ENCODE assay signal across 8 cellular contexts in genomic region chr5:160466889-160467554, GRCh38. TPM values are rescaled to one million over a fixed set of nuclear protein-coding genes. Genes with fewer than 3 reads are reported as not detected.
DNase-seq lines count a peak whose midpoint lies in the region; ATAC-seq and TF ChIP-seq lines count a peak whose summit lies in the region.

No MANE protein-coding gene starts in this region.

- no peak for DNase-seq in activated naive CD4-positive, alpha-beta T cell treated with anti-CD3 and anti-CD28 coated beads for 36 hours
- DNase-seq in activated naive CD4-positive, alpha-beta T cell treated with Interleukin-2 at 50 U/mL for 16 hours, result no peak
- DNase-seq in SK-N-MC (ENCODE audit: low read depth, low spot score) (no peak), foreskin melanocyte (peak; percentile 84), suprapubic skin (ENCODE audit: low spot score in 2 of 2) (no peak), HPDE6-E6E7 (ENCODE audit: extremely low spot score) (no peak)
- no peak for DNase-seq in stimulated activated CD8-positive, alpha-beta memory T cell treated with anti-CD3 and anti-CD28 coated beads, Interleukin-4, amount 100 ng/mL, for 48 hours

- H3K36me3 Mint-ChIP-seq in activated naive CD4-positive, alpha-beta T cell treated with anti-CD3 and anti-CD28 coated beads for 36 hours (ENCODE audit: low read depth), result peaks cover 10% of the 10 kb centered on the region

- no peak for TF ChIP-seq CTCF in suprapubic skin (IDR thresholded peaks at IDR 0.05)

- peak overlapping the region; percentile 98 for H3K27ac Mint-ChIP-seq in activated naive CD4-positive, alpha-beta T cell treated with anti-CD3 and anti-CD28 coated beads for 36 hours

- H3K27ac ChIP-seq in SK-N-MC (peak overlapping the region; percentile 86), suprapubic skin (peak overlapping the region; percentile 56)

- no peak for ATAC-seq in HG02588 (IDR thresholded peaks at IDR 0.05; ENCODE audit: unreplicated experiment)

- H3K27me3 Mint-ChIP-seq in activated naive CD4-positive, alpha-beta T cell treated with anti-CD3 and anti-CD28 coated beads for 36 hours (ENCODE audit: low read depth), result no peaks in the 10 kb centered on the region

- intact Hi-C loops in activated naive CD4-positive, alpha-beta T cell treated with anti-CD3 and anti-CD28 coated beads for 36 hours (cut with micrococcal nuclease), result no loop called here

- no peak for TF ChIP-seq EP300 in suprapubic skin (IDR thresholded peaks at IDR 0.05)

- H3K4me1 ChIP-seq in suprapubic skin, result peaks cover 41% of the 10 kb centered on the region

- peak overlapping the region; percentile 99 for H3K4me3 Mint-ChIP-seq in activated naive CD4-positive, alpha-beta T cell treated with anti-CD3 and anti-CD28 coated beads for 36 hours

- no peaks in the 10 kb centered on the region for H3K9me3 Mint-ChIP-seq in activated naive CD4-positive, alpha-beta T cell treated with anti-CD3 and anti-CD28 coated beads for 36 hours

- H3K36me3 ChIP-seq in SK-N-MC (ENCODE audit: insufficient read depth, low read length) (no peaks in the 10 kb centered on the region), suprapubic skin (no peaks in the 10 kb centered on the region)

- CTCF ChIA-PET in activated naive CD4-positive, alpha-beta T cell treated with anti-CD3 and anti-CD28 coated beads for 36 hours (lab: Charles Lee), result interaction anchor here (0.6 to 5.9 kb wide), 3 partner anchors 27 to 116 kb away, joined by 3 to 74 read pairs (median 20); no protein-coding TSS in a partner anchor

- H3K4me1 Mint-ChIP-seq in activated naive CD4-positive, alpha-beta T cell treated with anti-CD3 and anti-CD28 coated beads for 36 hours (ENCODE audit: low read depth), result peaks cover 68% of the 10 kb centered on the region

- no peak overlapping the region for H3K9ac ChIP-seq in SK-N-MC (ENCODE audit: insufficient read length)

- H3K4me3 ChIP-seq in SK-N-MC, result peak overlapping the region; percentile 70
- peak overlapping the region; percentile 47 for H3K4me3 ChIP-seq in suprapubic skin

- H3K9me3 ChIP-seq in SK-N-MC (ENCODE audit: low read depth, low read length) (no peaks in the 10 kb centered on the region), suprapubic skin (no peaks in the 10 kb centered on the region)

- no peaks in the 10 kb centered on the region for H3K27me3 ChIP-seq in suprapubic skin

- 72% methylated on average over 9 of the region's 9 CpGs for WGBS in suprapubic skin

- TF ChIP-seq POLR2A in suprapubic skin (IDR thresholded peaks at IDR 0.05), result no peak

RNA-seq across cellular contexts. Expression of gene PTTG1, which starts 45.4 kb away (rescaled TPM):
- 100 to 1,000 TPM; 254 to 270 TPM for total RNA-seq in activated naive CD4-positive, alpha-beta T cell treated with anti-CD3 and anti-CD28 coated beads for 36 hours
- 10 to 100 TPM; 31.7 to 98.9 (median 49.9) TPM for total RNA-seq in suprapubic skin

RNA-seq across cellular contexts. Expression of gene SLU7, which starts 48.1 kb away (rescaled TPM):
- 10 to 100 TPM; 33.2 to 34.3 TPM for total RNA-seq in activated naive CD4-positive, alpha-beta T cell treated with anti-CD3 and anti-CD28 coated beads for 36 hours
- total RNA-seq in suprapubic skin, result 100 to 1,000 TPM in 1 of 4 donors, 10 to 100 TPM in 3; 48.1 to 118 (median 83.8) TPM
